In the genomic region with DNA sequence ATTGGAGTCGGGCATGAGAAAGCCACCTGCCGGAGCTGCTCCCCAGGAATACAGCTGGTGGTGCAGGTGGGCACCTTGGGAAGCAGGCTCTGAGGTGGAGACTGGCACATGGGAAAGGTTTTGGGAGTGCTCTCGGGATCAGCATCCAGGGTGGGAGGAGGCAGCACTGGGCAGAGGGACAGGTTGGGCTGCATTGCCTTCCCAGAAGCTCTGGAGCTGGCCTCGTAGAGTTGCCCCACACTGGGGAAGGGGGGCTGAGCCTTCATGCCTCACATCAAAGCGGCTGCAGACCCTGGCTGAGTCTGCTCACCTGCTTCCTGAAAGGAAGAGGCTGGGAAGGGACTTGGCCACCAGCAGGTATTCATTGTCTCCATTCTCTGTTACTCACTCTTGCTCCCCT, we compare ENCODE assay signal across 1 cellular context.
TF ChIP-seq lines count a peak whose summit lies in the region.

No MANE protein-coding gene starts in this region.

TF ChIP-seq in H1, 55 proteins besides CTCF, POLR2A, EP300 and RAD21:
- TF ChIP-seq PHF8 (conservative IDR thresholded peaks at IDR 0.05; ENCODE audit: low read depth, low read length) = no peak
- TF ChIP-seq JUN (IDR thresholded peaks at IDR 0.05; ENCODE audit: low read depth, low read length) = no peak
- TF ChIP-seq GABPA (IDR thresholded peaks at IDR 0.05; ENCODE audit: borderline replicate concordance, insufficient read depth, low read length) = no peak
- TF ChIP-seq, protein P1, sequence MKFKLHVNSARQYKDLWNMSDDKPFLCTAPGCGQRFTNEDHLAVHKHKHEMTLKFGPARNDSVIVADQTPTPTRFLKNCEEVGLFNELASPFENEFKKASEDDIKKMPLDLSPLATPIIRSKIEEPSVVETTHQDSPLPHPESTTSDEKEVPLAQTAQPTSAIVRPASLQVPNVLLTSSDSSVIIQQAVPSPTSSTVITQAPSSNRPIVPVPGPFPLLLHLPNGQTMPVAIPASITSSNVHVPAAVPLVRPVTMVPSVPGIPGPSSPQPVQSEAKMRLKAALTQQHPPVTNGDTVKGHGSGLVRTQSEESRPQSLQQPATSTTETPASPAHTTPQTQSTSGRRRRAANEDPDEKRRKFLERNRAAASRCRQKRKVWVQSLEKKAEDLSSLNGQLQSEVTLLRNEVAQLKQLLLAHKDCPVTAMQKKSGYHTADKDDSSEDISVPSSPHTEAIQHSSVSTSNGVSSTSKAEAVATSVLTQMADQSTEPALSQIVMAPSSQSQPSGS (IDR thresholded peaks at IDR 0.05; ENCODE audit: low read length) = no peak
- no peak for TF ChIP-seq BCL11A (IDR thresholded peaks at IDR 0.05; ENCODE audit: low read depth in 2 of 2, low read length in 2 of 2)
- no peak for TF ChIP-seq SRF (IDR thresholded peaks at IDR 0.05; ENCODE audit: low read depth, low read length)
- no peak for TF ChIP-seq KDM4A (IDR thresholded peaks at IDR 0.05; ENCODE audit: low read depth, low read length, severe bottlenecking)
- TF ChIP-seq GTF2F1 (IDR thresholded peaks at IDR 0.05; ENCODE audit: borderline replicate concordance, low read depth, low read length) = no peak
- TF ChIP-seq, protein P2, sequence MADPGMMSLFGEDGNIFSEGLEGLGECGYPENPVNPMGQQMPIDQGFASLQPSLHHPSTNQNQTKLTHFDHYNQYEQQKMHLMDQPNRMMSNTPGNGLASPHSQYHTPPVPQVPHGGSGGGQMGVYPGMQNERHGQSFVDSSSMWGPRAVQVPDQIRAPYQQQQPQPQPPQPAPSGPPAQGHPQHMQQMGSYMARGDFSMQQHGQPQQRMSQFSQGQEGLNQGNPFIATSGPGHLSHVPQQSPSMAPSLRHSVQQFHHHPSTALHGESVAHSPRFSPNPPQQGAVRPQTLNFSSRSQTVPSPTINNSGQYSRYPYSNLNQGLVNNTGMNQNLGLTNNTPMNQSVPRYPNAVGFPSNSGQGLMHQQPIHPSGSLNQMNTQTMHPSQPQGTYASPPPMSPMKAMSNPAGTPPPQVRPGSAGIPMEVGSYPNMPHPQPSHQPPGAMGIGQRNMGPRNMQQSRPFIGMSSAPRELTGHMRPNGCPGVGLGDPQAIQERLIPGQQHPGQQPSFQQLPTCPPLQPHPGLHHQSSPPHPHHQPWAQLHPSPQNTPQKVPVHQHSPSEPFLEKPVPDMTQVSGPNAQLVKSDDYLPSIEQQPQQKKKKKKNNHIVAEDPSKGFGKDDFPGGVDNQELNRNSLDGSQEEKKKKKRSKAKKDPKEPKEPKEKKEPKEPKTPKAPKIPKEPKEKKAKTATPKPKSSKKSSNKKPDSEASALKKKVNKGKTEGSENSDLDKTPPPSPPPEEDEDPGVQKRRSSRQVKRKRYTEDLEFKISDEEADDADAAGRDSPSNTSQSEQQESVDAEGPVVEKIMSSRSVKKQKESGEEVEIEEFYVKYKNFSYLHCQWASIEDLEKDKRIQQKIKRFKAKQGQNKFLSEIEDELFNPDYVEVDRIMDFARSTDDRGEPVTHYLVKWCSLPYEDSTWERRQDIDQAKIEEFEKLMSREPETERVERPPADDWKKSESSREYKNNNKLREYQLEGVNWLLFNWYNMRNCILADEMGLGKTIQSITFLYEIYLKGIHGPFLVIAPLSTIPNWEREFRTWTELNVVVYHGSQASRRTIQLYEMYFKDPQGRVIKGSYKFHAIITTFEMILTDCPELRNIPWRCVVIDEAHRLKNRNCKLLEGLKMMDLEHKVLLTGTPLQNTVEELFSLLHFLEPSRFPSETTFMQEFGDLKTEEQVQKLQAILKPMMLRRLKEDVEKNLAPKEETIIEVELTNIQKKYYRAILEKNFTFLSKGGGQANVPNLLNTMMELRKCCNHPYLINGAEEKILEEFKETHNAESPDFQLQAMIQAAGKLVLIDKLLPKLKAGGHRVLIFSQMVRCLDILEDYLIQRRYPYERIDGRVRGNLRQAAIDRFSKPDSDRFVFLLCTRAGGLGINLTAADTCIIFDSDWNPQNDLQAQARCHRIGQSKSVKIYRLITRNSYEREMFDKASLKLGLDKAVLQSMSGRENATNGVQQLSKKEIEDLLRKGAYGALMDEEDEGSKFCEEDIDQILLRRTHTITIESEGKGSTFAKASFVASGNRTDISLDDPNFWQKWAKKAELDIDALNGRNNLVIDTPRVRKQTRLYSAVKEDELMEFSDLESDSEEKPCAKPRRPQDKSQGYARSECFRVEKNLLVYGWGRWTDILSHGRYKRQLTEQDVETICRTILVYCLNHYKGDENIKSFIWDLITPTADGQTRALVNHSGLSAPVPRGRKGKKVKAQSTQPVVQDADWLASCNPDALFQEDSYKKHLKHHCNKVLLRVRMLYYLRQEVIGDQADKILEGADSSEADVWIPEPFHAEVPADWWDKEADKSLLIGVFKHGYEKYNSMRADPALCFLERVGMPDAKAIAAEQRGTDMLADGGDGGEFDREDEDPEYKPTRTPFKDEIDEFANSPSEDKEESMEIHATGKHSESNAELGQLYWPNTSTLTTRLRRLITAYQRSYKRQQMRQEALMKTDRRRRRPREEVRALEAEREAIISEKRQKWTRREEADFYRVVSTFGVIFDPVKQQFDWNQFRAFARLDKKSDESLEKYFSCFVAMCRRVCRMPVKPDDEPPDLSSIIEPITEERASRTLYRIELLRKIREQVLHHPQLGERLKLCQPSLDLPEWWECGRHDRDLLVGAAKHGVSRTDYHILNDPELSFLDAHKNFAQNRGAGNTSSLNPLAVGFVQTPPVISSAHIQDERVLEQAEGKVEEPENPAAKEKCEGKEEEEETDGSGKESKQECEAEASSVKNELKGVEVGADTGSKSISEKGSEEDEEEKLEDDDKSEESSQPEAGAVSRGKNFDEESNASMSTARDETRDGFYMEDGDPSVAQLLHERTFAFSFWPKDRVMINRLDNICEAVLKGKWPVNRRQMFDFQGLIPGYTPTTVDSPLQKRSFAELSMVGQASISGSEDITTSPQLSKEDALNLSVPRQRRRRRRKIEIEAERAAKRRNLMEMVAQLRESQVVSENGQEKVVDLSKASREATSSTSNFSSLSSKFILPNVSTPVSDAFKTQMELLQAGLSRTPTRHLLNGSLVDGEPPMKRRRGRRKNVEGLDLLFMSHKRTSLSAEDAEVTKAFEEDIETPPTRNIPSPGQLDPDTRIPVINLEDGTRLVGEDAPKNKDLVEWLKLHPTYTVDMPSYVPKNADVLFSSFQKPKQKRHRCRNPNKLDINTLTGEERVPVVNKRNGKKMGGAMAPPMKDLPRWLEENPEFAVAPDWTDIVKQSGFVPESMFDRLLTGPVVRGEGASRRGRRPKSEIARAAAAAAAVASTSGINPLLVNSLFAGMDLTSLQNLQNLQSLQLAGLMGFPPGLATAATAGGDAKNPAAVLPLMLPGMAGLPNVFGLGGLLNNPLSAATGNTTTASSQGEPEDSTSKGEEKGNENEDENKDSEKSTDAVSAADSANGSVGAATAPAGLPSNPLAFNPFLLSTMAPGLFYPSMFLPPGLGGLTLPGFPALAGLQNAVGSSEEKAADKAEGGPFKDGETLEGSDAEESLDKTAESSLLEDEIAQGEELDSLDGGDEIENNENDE (IDR thresholded peaks at IDR 0.05; ENCODE audit: insufficient replicate concordance, low read length) = no peak
- TF ChIP-seq CBX8 (IDR thresholded peaks at IDR 0.05; ENCODE audit: borderline replicate concordance, low read depth, low read length) = no peak
- TF ChIP-seq JUND (IDR thresholded peaks at IDR 0.05; ENCODE audit: low read length) = no peak
- no peak for TF ChIP-seq SP2 (IDR thresholded peaks at IDR 0.05; ENCODE audit: low read length)
